In genomic region chr18:34224423-34225217, GRCh38 we compare ENCODE assay signal across 1 cellular context.
TF ChIP-seq lines count a peak whose summit lies in the region.

Gene NOL4 (minus strand): TSS chr18:34224913. CDS start chr18:34223253, 1,660 bp downstream.

TF ChIP-seq in WTC11, 78 proteins besides CTCF, POLR2A, EP300 and RAD21 (continued from another document):
- TF ChIP-seq, protein P1, sequence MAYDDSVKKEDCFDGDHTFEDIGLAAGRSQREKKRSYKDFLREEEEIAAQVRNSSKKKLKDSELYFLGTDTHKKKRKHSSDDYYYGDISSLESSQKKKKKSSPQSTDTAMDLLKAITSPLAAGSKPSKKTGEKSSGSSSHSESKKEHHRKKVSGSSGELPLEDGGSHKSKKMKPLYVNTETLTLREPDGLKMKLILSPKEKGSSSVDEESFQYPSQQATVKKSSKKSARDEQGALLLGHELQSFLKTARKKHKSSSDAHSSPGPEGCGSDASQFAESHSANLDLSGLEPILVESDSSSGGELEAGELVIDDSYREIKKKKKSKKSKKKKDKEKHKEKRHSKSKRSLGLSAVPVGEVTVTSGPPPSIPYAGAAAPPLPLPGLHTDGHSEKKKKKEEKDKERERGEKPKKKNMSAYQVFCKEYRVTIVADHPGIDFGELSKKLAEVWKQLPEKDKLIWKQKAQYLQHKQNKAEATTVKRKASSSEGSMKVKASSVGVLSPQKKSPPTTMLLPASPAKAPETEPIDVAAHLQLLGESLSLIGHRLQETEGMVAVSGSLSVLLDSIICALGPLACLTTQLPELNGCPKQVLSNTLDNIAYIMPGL (CRISPR knock-in tag; IDR thresholded peaks at IDR 0.05), result no peak
- TF ChIP-seq ZNF121 (CRISPR knock-in tag; IDR thresholded peaks at IDR 0.05) (0 out of 2 replicates have a peak, but pooled peaks have one; percentile 17), MAX (CRISPR knock-in tag; IDR thresholded peaks at IDR 0.05) (peak; percentile 15; the same call in 1 of the 2 replicates), NR2C2 (CRISPR knock-in tag; IDR thresholded peaks at IDR 0.05) (no peak), ZBTB43 (CRISPR knock-in tag; IDR thresholded peaks at IDR 0.05) (peak; percentile 76), ZNF138 (CRISPR knock-in tag; conservative IDR thresholded peaks at IDR 0.05) (no peak), IRF2 (CRISPR knock-in tag; IDR thresholded peaks at IDR 0.05; ENCODE audit: borderline replicate concordance, low read depth) (no peak), TEAD1 (CRISPR knock-in tag; IDR thresholded peaks at IDR 0.05) (no peak), ZNF281 (CRISPR knock-in tag; IDR thresholded peaks at IDR 0.05) (no peak)
- TF ChIP-seq, protein P2, sequence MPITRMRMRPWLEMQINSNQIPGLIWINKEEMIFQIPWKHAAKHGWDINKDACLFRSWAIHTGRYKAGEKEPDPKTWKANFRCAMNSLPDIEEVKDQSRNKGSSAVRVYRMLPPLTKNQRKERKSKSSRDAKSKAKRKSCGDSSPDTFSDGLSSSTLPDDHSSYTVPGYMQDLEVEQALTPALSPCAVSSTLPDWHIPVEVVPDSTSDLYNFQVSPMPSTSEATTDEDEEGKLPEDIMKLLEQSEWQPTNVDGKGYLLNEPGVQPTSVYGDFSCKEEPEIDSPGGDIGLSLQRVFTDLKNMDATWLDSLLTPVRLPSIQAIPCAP (CRISPR knock-in tag; IDR thresholded peaks at IDR 0.05), result no peak
- TF ChIP-seq, protein P3, sequence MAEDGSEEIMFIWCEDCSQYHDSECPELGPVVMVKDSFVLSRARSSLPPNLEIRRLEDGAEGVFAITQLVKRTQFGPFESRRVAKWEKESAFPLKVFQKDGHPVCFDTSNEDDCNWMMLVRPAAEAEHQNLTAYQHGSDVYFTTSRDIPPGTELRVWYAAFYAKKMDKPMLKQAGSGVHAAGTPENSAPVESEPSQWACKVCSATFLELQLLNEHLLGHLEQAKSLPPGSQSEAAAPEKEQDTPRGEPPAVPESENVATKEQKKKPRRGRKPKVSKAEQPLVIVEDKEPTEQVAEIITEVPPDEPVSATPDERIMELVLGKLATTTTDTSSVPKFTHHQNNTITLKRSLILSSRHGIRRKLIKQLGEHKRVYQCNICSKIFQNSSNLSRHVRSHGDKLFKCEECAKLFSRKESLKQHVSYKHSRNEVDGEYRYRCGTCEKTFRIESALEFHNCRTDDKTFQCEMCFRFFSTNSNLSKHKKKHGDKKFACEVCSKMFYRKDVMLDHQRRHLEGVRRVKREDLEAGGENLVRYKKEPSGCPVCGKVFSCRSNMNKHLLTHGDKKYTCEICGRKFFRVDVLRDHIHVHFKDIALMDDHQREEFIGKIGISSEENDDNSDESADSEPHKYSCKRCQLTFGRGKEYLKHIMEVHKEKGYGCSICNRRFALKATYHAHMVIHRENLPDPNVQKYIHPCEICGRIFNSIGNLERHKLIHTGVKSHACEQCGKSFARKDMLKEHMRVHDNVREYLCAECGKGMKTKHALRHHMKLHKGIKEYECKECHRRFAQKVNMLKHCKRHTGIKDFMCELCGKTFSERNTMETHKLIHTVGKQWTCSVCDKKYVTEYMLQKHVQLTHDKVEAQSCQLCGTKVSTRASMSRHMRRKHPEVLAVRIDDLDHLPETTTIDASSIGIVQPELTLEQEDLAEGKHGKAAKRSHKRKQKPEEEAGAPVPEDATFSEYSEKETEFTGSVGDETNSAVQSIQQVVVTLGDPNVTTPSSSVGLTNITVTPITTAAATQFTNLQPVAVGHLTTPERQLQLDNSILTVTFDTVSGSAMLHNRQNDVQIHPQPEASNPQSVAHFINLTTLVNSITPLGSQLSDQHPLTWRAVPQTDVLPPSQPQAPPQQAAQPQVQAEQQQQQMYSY (CRISPR knock-in tag; IDR thresholded peaks at IDR 0.05), result no peak
TF ChIP-seq in WTC11: peak in this region for 6.
